Comparison of ENCODE assay signal across 14 cellular contexts in genomic region chr10:103245587-103245986, GRCh38. TPM values are rescaled to one million over a fixed set of nuclear protein-coding genes. Genes with fewer than 3 reads are reported as not detected.
"Had no signal": no experiment of that assay in that cellular context is flagged by ENCODE, and none has a peak within 500 bp of the region (broad histone marks: within the 10 kb centered on the region; RNA-seq: fewer than 3 reads in every experiment).

Gene RPEL1 (plus strand): TSS chr10:103245887. CDS start chr10:103245997, 110 bp downstream.

RNA-seq across cellular contexts. Expression of gene RPEL1, which starts in this region (rescaled TPM):
- total RNA-seq: activated B cell treated with CpG ODN at 0.5 μM for 24 hours; activated CD8-positive, alpha-beta memory T cell treated with anti-CD3 and anti-CD28 coated beads, Interleukin-2, amount 10 ng/mL, durations not matched to agents 7 days and 5 days; activated T-helper 1 cell treated with anti-CD3 and anti-CD28 coated beads, Interleukin-12 subunit alpha, Interleukin-12 subunit beta, Interleukin-2, Interleukin-4 antibody, amounts not matched to agents 30 ng/mL and 10 ng/mL and 1 ng/mL, durations not matched to agents 14 hours and 24 hours and 36 hours; activated T-helper 2 cell treated with anti-CD3 and anti-CD28 coated beads, Interferon-gamma antibody, Interleukin-2, Interleukin-4, amounts not matched to agents 10 μg/mL and 5 μg/mL and 100 μg/mL, durations not matched to agents 14 hours and 24 hours and 36 hours; adrenal gland; aorta; body of pancreas; chondrocyte; endothelial cell of umbilical vein; esophagus squamous epithelium; gastroesophageal sphincter; glomerular endothelial cell; heart right ventricle; T-helper 17 cell had no signal
- polyA plus RNA-seq: aorta had no signal
